Comparison of ENCODE assay signal across 7 cellular contexts in genomic region chr18:96767-97131, GRCh38. TPM values are rescaled to one million over a fixed set of nuclear protein-coding genes. Genes with fewer than 3 reads are reported as not detected.
"Had no signal": no experiment of that assay in that cellular context is flagged by ENCODE, and none has a peak within 500 bp of the region (broad histone marks: within the 10 kb centered on the region; RNA-seq: fewer than 3 reads in every experiment).

No MANE protein-coding gene starts in this region.

RNA-seq across cellular contexts. Expression of gene TUBB8B, which starts 47.3 kb away (rescaled TPM):
- total RNA-seq: activated CD8-positive, alpha-beta memory T cell treated with anti-CD3 and anti-CD28 coated beads, Interleukin-2, amount 10 ng/mL, durations not matched to agents 7 days and 5 days; activated naive CD4-positive, alpha-beta T cell treated with anti-CD3 and anti-CD28 coated beads for 36 hours; activated naive CD8-positive, alpha-beta T cell treated with anti-CD3 and anti-CD28 coated beads, Interleukin-2, amount 10 ng/mL, durations not matched to agents 7 days and 5 days; Peyer's patch; Right ventricle myocardium superior; SJCRH30; T-helper 2 cell treated with Interferon-gamma antibody and Interleukin-4, amounts not matched to agents 100 ng/mL and 5 ng/mL, for 36 hours had no signal
